Comparison of ENCODE assay signal across 16 cellular contexts in the genomic region with DNA sequence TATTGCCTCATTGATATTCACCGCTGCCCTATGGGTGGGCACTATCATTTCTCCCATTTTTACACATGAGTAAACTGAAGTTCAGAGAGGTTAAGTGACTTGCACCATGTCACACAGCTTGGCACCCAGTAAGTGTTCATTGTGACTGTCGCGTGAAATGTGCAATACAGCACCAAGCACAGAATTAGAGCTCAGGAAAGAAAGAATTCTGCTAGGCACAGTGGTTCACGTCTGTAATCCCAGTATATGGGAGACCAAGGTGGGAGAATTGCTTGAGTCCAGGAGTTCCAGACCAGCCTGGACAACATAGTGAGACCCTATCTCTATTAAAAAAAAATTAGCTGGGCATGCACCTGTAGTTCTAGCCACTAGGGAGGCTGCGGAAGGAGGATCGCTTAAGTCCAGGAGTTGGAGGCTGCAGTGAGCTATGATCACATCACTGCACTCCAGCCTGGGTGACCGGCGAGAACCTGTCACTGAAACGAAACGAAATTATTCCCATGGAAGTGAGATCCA. TPM values are rescaled to one million over a fixed set of nuclear protein-coding genes. Genes with fewer than 3 reads are reported as not detected.
DNase-seq lines count a peak whose midpoint lies in the region; ATAC-seq and TF ChIP-seq lines count a peak whose summit lies in the region.
"Had no signal": no experiment of that assay in that cellular context is flagged by ENCODE, and none has a peak within 500 bp of the region (broad histone marks: within the 10 kb centered on the region; RNA-seq: fewer than 3 reads in every experiment).

No MANE protein-coding gene starts in this region.

- no peak for TF ChIP-seq RAD21 in SK-N-SH (IDR thresholded peaks at IDR 0.05; ENCODE audit: low read length)

- no peak overlapping the region for H3K27ac ChIP-seq in SK-N-SH (ENCODE audit: low read depth in 2 of 2, low read length in 1 of 2)
- H3K27ac ChIP-seq: 22Rv1, ascending aorta, Peyer's patch, SK-N-MC had no signal

- no peaks in the 10 kb centered on the region for H3K9me2 ChIP-seq in SK-N-SH

- H3K4me3 Mint-ChIP-seq in mesothelial cell of epicardium (peak overlapping the region; percentile 62), type B pancreatic cell (peak overlapping the region; percentile 79)

- ATAC-seq in SK-N-SH treated with all-trans-retinoic acid at 6 μM for 48 hours: no peak

- H3K36me3 ChIP-seq in SK-N-SH (replicated peaks in 1 of 2; ENCODE audit: control insufficient read depth in 1 of 2, insufficient read depth in 2 of 2, low read length in 1 of 2): no peaks in the 10 kb centered on the region
- H3K36me3 ChIP-seq: ascending aorta, HAP-1, Peyer's patch had no signal

- no peaks in the 10 kb centered on the region for H3F3A ChIP-seq in SK-N-SH (replicated peaks; ENCODE audit: insufficient read depth)

- no peak for TF ChIP-seq EP300 in SK-N-SH (IDR thresholded peaks at IDR 0.05; ENCODE audit: borderline replicate concordance in 1 of 2, low read depth in 1 of 2, low read length in 1 of 2)

- H3K4me1 Mint-ChIP-seq in mesothelial cell of epicardium: peaks cover 3% of the 10 kb centered on the region
- H3K4me1 Mint-ChIP-seq in type B pancreatic cell (ENCODE audit: unreplicated experiment): peaks cover 4% of the 10 kb centered on the region

- no peak overlapping the region for H3K4me3 ChIP-seq in SK-N-SH (ENCODE audit: low read depth in 2 of 2, low read length in 1 of 2)
- H3K4me3 ChIP-seq in epithelial cell of proximal tubule (ENCODE audit: low read depth, low read length): peak overlapping the region; percentile 52
- H3K4me3 ChIP-seq: HAP-1, Peyer's patch, SK-N-MC had no signal

- POLR2A ChIA-PET in SK-N-SH (lab: Yijun Ruan, JAX): no interaction called here

- peaks cover 0 to 3% of the 10 kb centered on the region in 2 experiments; a peak in 1 of 4 replicates for H3K4me1 ChIP-seq in SK-N-SH (ENCODE audit: control insufficient read depth in 1 of 2, insufficient read depth in 2 of 2, low read depth in 1 of 2, low read length in 1 of 2)
- H3K4me1 ChIP-seq: ascending aorta, HAP-1, Peyer's patch had no signal

- H2AFZ ChIP-seq in SK-N-SH (ENCODE audit: low read depth): no peak overlapping the region

- no peaks in the 10 kb centered on the region for H4K20me1 ChIP-seq in SK-N-SH (ENCODE audit: insufficient read depth)

- H3K9me3 ChIP-seq in SK-N-SH: no peaks in the 10 kb centered on the region
- H3K9me3 ChIP-seq: ascending aorta, HAP-1, Peyer's patch had no signal

- H3K4me2 ChIP-seq in SK-N-SH: peak overlapping the region; percentile 28; the same call in 1 of the 2 replicates

- H3K9me3 Mint-ChIP-seq in mesothelial cell of epicardium: no peaks in the 10 kb centered on the region
- no peaks in the 10 kb centered on the region for H3K9me3 Mint-ChIP-seq in type B pancreatic cell

- H3K27ac Mint-ChIP-seq in mesothelial cell of epicardium: peak overlapping the region; percentile 21
- H3K27ac Mint-ChIP-seq in type B pancreatic cell: no peak overlapping the region

- CTCF ChIA-PET in SK-N-SH (lab: Yijun Ruan, JAX): interaction anchor here (1.2 to 1.5 kb wide), 3 partner anchors 14 to 89 kb away, joined by 3 to 4 read pairs (median 4); no protein-coding TSS in a partner anchor

- TF ChIP-seq CTCF in SK-N-SH (IDR thresholded peaks at IDR 0.05) (no peak), epithelial cell of proximal tubule (conservative IDR thresholded peaks at IDR 0.05; ENCODE audit: low read depth, low read length) (no peak), mesothelial cell of epicardium (IDR thresholded peaks at IDR 0.05; ENCODE audit: unreplicated experiment) (no peak), type B pancreatic cell (conservative IDR thresholded peaks at IDR 0.05) (no peak)

- DNase-seq in SK-N-SH (no peak), epithelial cell of proximal tubule (ENCODE audit: low read depth) (no peak), mesothelial cell of epicardium (ENCODE audit: low spot score in 2 of 2, unreplicated experiment in 2 of 2) (no peak), type B pancreatic cell (ENCODE audit: extremely low spot score, unreplicated experiment) (no peak), NCI-H128 (lab: John Stamatoyannopoulos, UW; ENCODE audit: unreplicated experiment) (no peak), GF-D8 (lab: John Stamatoyannopoulos, UW) (no peak), NCI-H2081 (lab: John Stamatoyannopoulos, UW) (no peak)
- DNase-seq: activated naive CD4-positive, alpha-beta T cell; left ventricle myocardium superior; NCI-H2171; Peyer's patch had no signal

- no peak overlapping the region for H3K9ac ChIP-seq in SK-N-SH

- WGBS in SK-N-SH (ENCODE audit: low lambda C conversion rate): 55% methylated on average over 10 of the region's 10 CpGs

- H3K36me3 Mint-ChIP-seq in mesothelial cell of epicardium (no peaks in the 10 kb centered on the region), type B pancreatic cell (no peaks in the 10 kb centered on the region)

- no peaks in the 10 kb centered on the region for H3K79me2 ChIP-seq in SK-N-SH (ENCODE audit: insufficient read depth)

- H3K27me3 ChIP-seq in SK-N-SH (ENCODE audit: insufficient read depth): peaks cover 16% of the 10 kb centered on the region; the same call in 1 of the 2 replicates
- H3K27me3 ChIP-seq: ascending aorta had no signal

- H3K27me3 Mint-ChIP-seq in mesothelial cell of epicardium (ENCODE audit: low read depth) (peaks cover 40% of the 10 kb centered on the region), type B pancreatic cell (peaks cover 55% of the 10 kb centered on the region)

TF ChIP-seq in SK-N-SH, 30 proteins besides CTCF, POLR2A, EP300 and RAD21:
- TF ChIP-seq YY1 (IDR thresholded peaks at IDR 0.05; ENCODE audit: low read depth) (no peak), TAF1 (IDR thresholded peaks at IDR 0.05; ENCODE audit: borderline replicate concordance, low read depth, low read length) (no peak), JUND (IDR thresholded peaks at IDR 0.05) (no peak), TCF12 (IDR thresholded peaks at IDR 0.05) (no peak), GABPA (IDR thresholded peaks at IDR 0.05; ENCODE audit: low read depth) (no peak), TEAD4 (IDR thresholded peaks at IDR 0.05; ENCODE audit: borderline replicate concordance, insufficient read depth) (no peak), FOXM1 (IDR thresholded peaks at IDR 0.05; ENCODE audit: low read depth) (no peak), SMC3 (IDR thresholded peaks at IDR 0.05; ENCODE audit: low read depth, low read length) (no peak), RXRA (IDR thresholded peaks at IDR 0.05; ENCODE audit: borderline replicate concordance, low read depth) (no peak)
- TF ChIP-seq, protein P1, sequence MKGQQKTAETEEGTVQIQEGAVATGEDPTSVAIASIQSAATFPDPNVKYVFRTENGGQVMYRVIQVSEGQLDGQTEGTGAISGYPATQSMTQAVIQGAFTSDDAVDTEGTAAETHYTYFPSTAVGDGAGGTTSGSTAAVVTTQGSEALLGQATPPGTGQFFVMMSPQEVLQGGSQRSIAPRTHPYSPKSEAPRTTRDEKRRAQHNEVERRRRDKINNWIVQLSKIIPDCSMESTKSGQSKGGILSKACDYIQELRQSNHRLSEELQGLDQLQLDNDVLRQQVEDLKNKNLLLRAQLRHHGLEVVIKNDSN (IDR thresholded peaks at IDR 0.05; ENCODE audit: borderline replicate concordance, low read depth): no peak

TF ChIP-seq in SK-N-SH treated with all-trans-retinoic acid at 6 μM for 48 hours, 23 proteins besides CTCF, POLR2A, EP300 and RAD21 (continues in another document):
- TF ChIP-seq ZNF565 (CRISPR knock-in tag; conservative IDR thresholded peaks at IDR 0.05; ENCODE audit: low read depth): no peak
- TF ChIP-seq ARNTL (CRISPR knock-in tag; IDR thresholded peaks at IDR 0.05; ENCODE audit: borderline replicate concordance, low read depth): no peak
- TF ChIP-seq ZNF8 (CRISPR knock-in tag; IDR thresholded peaks at IDR 0.05): no peak
- TF ChIP-seq, protein P2, sequence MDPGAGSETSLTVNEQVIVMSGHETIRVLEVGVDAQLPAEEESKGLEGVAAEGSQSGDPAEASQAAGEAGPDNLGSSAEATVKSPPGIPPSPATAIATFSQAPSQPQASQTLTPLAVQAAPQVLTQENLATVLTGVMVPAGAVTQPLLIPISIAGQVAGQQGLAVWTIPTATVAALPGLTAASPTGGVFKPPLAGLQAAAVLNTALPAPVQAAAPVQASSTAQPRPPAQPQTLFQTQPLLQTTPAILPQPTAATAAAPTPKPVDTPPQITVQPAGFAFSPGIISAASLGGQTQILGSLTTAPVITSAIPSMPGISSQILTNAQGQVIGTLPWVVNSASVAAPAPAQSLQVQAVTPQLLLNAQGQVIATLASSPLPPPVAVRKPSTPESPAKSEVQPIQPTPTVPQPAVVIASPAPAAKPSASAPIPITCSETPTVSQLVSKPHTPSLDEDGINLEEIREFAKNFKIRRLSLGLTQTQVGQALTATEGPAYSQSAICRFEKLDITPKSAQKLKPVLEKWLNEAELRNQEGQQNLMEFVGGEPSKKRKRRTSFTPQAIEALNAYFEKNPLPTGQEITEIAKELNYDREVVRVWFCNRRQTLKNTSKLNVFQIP (CRISPR knock-in tag; IDR thresholded peaks at IDR 0.05; ENCODE audit: borderline replicate concordance, low read depth): no peak
- TF ChIP-seq GLIS3 (CRISPR knock-in tag; IDR thresholded peaks at IDR 0.05): no peak
- no peak for TF ChIP-seq ZNF70 (CRISPR knock-in tag; IDR thresholded peaks at IDR 0.05)
- TF ChIP-seq TCF4 (CRISPR knock-in tag; IDR thresholded peaks at IDR 0.05; ENCODE audit: borderline replicate concordance): no peak
- no peak for TF ChIP-seq RARB (CRISPR knock-in tag; IDR thresholded peaks at IDR 0.05)

RNA-seq across cellular contexts. Expression of a gene that starts 0.6 kb away (rescaled TPM):
- polyA plus RNA-seq in SK-N-SH (2012; rRNA removed): 0.10 and 0.21 TPM in 2 replicates
- 0.04 and 0.18 TPM in 2 replicates for polyA plus RNA-seq in SK-N-SH (2012; cell fraction: cytosol; rRNA removed)
- polyA plus RNA-seq in SK-N-SH (2012; cell fraction: nucleus; rRNA removed): 0.80 and 0.86 TPM in 2 replicates
- total RNA-seq in epithelial cell of proximal tubule (1.2 and 1.6 TPM in 2 replicates), mesothelial cell of epicardium (18.8 to 19.7 TPM (median 19.3 TPM) in 3 replicates), type B pancreatic cell (ENCODE audit: low replicate concordance) (3.2 and 7.9 TPM in 2 replicates)
- total RNA-seq: ascending aorta had no signal

RNA-seq across cellular contexts. Expression of a gene that starts 38.6 kb away (rescaled TPM):
- 5.4 and 5.5 TPM in 2 replicates for polyA plus RNA-seq in SK-N-SH (2012; rRNA removed)
- polyA plus RNA-seq in SK-N-SH (2012; cell fraction: cytosol; rRNA removed): 5.6 and 6.5 TPM in 2 replicates
- polyA plus RNA-seq in SK-N-SH (2012; cell fraction: nucleus; rRNA removed): 3.5 TPM in 2 replicates
- total RNA-seq in epithelial cell of proximal tubule (21.0 and 22.8 TPM in 2 replicates), mesothelial cell of epicardium (16.2 to 17.3 TPM (median 16.3 TPM) in 3 replicates), type B pancreatic cell (ENCODE audit: low replicate concordance) (11.4 and 13.6 TPM in 2 replicates)

RNA-seq across cellular contexts. Expression of a gene that starts 58.8 kb away (rescaled TPM):
- 12.6 and 14.1 TPM in 2 replicates for polyA plus RNA-seq in SK-N-SH (2012; rRNA removed)
- 8.9 and 10.7 TPM in 2 replicates for polyA plus RNA-seq in SK-N-SH (2012; cell fraction: cytosol; rRNA removed)
- polyA plus RNA-seq in SK-N-SH (2012; cell fraction: nucleus; rRNA removed): 13.8 and 17.0 TPM in 2 replicates
- 4.6 and 12.5 TPM in 2 replicates for total RNA-seq in epithelial cell of proximal tubule
- total RNA-seq in mesothelial cell of epicardium: 21.7 to 23.8 TPM (median 22.2 TPM) in 3 replicates
- 12.3 and 15.8 TPM in 2 replicates for total RNA-seq in type B pancreatic cell (ENCODE audit: low replicate concordance)
